In genomic region chr5:59660737-59661136, GRCh38 we compare ENCODE assay signal across 1 cellular context.
TF ChIP-seq lines count a peak whose summit lies in the region.

No MANE protein-coding gene starts in this region.

TF ChIP-seq in GM23338, 12 proteins besides CTCF, POLR2A, EP300 and RAD21 (continued from another document):
- no peak for TF ChIP-seq ZNF462 (CRISPR knock-in tag; IDR thresholded peaks at IDR 0.05)
- no peak for TF ChIP-seq REST (IDR thresholded peaks at IDR 0.05; ENCODE audit: unreplicated experiment)
- TF ChIP-seq STAT1 (IDR thresholded peaks at IDR 0.05; ENCODE audit: unreplicated experiment) = no peak
- TF ChIP-seq ZNF331 (CRISPR knock-in tag; IDR thresholded peaks at IDR 0.05; ENCODE audit: low read depth) = no peak
- TF ChIP-seq CREB1 (CRISPR knock-in tag; IDR thresholded peaks at IDR 0.05; ENCODE audit: low read depth) = no peak
- TF ChIP-seq POLR2AphosphoS5 (IDR thresholded peaks at IDR 0.05; ENCODE audit: low read depth) = no peak
- TF ChIP-seq NANOG (IDR thresholded peaks at IDR 0.05; ENCODE audit: borderline replicate concordance) = no peak
- no peak for TF ChIP-seq EZH2 (IDR thresholded peaks at IDR 0.05; ENCODE audit: low read depth, unreplicated experiment)
